Comparison of ENCODE assay signal across 9 cellular contexts in the genomic region with DNA sequence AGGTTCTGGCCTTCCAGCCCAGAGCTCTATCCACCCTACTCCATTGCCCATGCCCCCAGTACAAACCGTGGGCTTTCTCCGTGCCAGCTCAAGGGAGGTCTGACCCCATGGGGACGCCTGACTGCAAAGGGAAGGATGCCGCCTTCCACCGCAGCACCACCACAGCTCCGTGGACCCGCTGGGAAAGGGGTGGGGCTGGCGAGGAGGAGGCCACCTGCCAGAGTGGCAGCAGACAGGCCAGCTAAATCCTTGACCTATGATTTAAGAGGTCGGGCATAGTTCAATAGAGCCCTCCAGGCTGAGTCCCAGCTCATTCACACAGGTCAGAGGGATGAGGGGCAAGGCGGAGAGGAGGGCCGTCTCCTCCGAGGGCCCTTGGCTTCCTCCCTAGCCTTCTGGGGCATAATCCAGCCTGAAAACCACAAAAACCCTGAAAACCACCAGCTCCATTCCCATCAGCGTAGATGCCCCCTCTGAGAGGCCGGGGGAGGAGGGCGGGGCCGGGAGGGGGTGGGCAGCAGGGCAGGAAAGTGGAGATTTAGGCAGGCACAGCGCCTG. TPM values are rescaled to one million over a fixed set of nuclear protein-coding genes. Genes with fewer than 3 reads are reported as not detected.
DNase-seq lines count a peak whose midpoint lies in the region; ATAC-seq, FAIRE-seq and TF ChIP-seq lines count a peak whose summit lies in the region.
"Had no signal": no experiment of that assay in that cellular context is flagged by ENCODE, and none has a peak within 500 bp of the region (broad histone marks: within the 10 kb centered on the region; RNA-seq: fewer than 3 reads in every experiment).

No MANE protein-coding gene starts in this region.

- H3K9me3 ChIP-seq in astrocyte (ENCODE audit: insufficient read depth, low read depth, low read length) (no peaks in the 10 kb centered on the region), suprapubic skin (no peaks in the 10 kb centered on the region)

- peaks cover 71% of the 10 kb centered on the region for H3K27me3 Mint-ChIP-seq in activated T-cell treated with anti-CD3 and anti-CD28 coated beads, Interleukin-2, amount 50 U/mL, for 24 hours
- H3K27me3 Mint-ChIP-seq in astrocyte (ENCODE audit: low read depth, unreplicated experiment) (peaks cover 39% of the 10 kb centered on the region), memory B cell (peaks cover 37% of the 10 kb centered on the region)

- TF ChIP-seq POLR2A in suprapubic skin (IDR thresholded peaks at IDR 0.05) = no peak

- H3K27ac Mint-ChIP-seq in activated T-cell treated with anti-CD3 and anti-CD28 coated beads, Interleukin-2, amount 50 U/mL, for 24 hours = no peak overlapping the region
- H3K27ac Mint-ChIP-seq in astrocyte (ENCODE audit: unreplicated experiment) (no peak overlapping the region), memory B cell (no peak overlapping the region)

- TF ChIP-seq CTCF in astrocyte (IDR thresholded peaks at IDR 0.05; ENCODE audit: insufficient read depth, low read depth, low read length) (no peak), suprapubic skin (IDR thresholded peaks at IDR 0.05) (no peak)

- H3K9me3 Mint-ChIP-seq in activated T-cell treated with anti-CD3 and anti-CD28 coated beads, Interleukin-2, amount 50 U/mL, for 24 hours = no peaks in the 10 kb centered on the region
- H3K9me3 Mint-ChIP-seq in astrocyte (ENCODE audit: unreplicated experiment) = no peaks in the 10 kb centered on the region
- no peaks in the 10 kb centered on the region for H3K9me3 Mint-ChIP-seq in memory B cell

- no peaks in the 10 kb centered on the region for H3K36me3 ChIP-seq in astrocyte (ENCODE audit: insufficient read depth, low read length)
- H3K36me3 ChIP-seq in suprapubic skin = no peaks in the 10 kb centered on the region

- no peak for FAIRE-seq in astrocyte (lab: Jason Lieb, UNC)

- no peak for DNase-seq in activated T-cell treated with anti-CD3 and anti-CD28 coated beads, Interleukin-2, amount 50 U/mL, for 24 hours
- DNase-seq in activated T-cell treated with anti-CD3 and anti-CD28 coated beads for 4 hours (no peak), astrocyte (ENCODE audit: low read depth) (no peak), memory B cell (ENCODE audit: low spot score in 2 of 2) (no peak), suprapubic skin (ENCODE audit: low spot score in 2 of 2) (no peak), GM19240 (ENCODE audit: insufficient read length, low spot score) (no peak), hepatic stellate cell (ENCODE audit: low spot score) (no peak)

- H3K79me2 ChIP-seq in astrocyte (ENCODE audit: insufficient read depth, low read length) = no peaks in the 10 kb centered on the region

- no peak for TF ChIP-seq EP300 in suprapubic skin (IDR thresholded peaks at IDR 0.05)

- peak overlapping the region; percentile 38 for H3K4me3 Mint-ChIP-seq in activated T-cell treated with anti-CD3 and anti-CD28 coated beads, Interleukin-2, amount 50 U/mL, for 24 hours
- peak overlapping the region; percentile 40 for H3K4me3 Mint-ChIP-seq in astrocyte (ENCODE audit: unreplicated experiment)
- H3K4me3 Mint-ChIP-seq in memory B cell = peak overlapping the region; percentile 47

- no peak overlapping the region for H3K9ac ChIP-seq in astrocyte (ENCODE audit: low read length)

- peaks cover 15% of the 10 kb centered on the region for H3K4me1 ChIP-seq in astrocyte (ENCODE audit: insufficient read depth, low read length)
- peaks cover 13% of the 10 kb centered on the region for H3K4me1 ChIP-seq in suprapubic skin

- no peaks in the 10 kb centered on the region for H4K20me1 ChIP-seq in astrocyte (ENCODE audit: insufficient read depth, low read length)

- H3K27ac ChIP-seq in astrocyte (ENCODE audit: low read depth, low read length) (no peak overlapping the region), suprapubic skin (no peak overlapping the region)

- no peak overlapping the region for H3K4me3 ChIP-seq in astrocyte (ENCODE audit: insufficient read depth, low read depth, low read length)
- H3K4me3 ChIP-seq in suprapubic skin = peak overlapping the region; percentile 43

- 37% methylated on average over 12 of the region's 17 CpGs for WGBS in suprapubic skin

- peak overlapping the region; percentile 84 for H3K4me2 ChIP-seq in astrocyte (ENCODE audit: low read length)

- H3K27me3 ChIP-seq in astrocyte (ENCODE audit: insufficient read depth, low read length) (peaks cover 5% of the 10 kb centered on the region), suprapubic skin (peaks cover 13% of the 10 kb centered on the region)

- peak; percentile 10 for ATAC-seq in memory B cell (ENCODE audit: low read depth)
- no peak for ATAC-seq in GM21737 (IDR thresholded peaks at IDR 0.05; ENCODE audit: unreplicated experiment)

- H3K4me1 Mint-ChIP-seq in activated T-cell treated with anti-CD3 and anti-CD28 coated beads, Interleukin-2, amount 50 U/mL, for 24 hours (ENCODE audit: low read depth) = peaks cover 14% of the 10 kb centered on the region
- H3K4me1 Mint-ChIP-seq in astrocyte (ENCODE audit: low read depth, unreplicated experiment) = peaks cover 13% of the 10 kb centered on the region
- H3K4me1 Mint-ChIP-seq in memory B cell = peaks cover 10% of the 10 kb centered on the region

- H3K36me3 Mint-ChIP-seq in activated T-cell treated with anti-CD3 and anti-CD28 coated beads, Interleukin-2, amount 50 U/mL, for 24 hours (ENCODE audit: low read depth) = no peaks in the 10 kb centered on the region
- no peaks in the 10 kb centered on the region for H3K36me3 Mint-ChIP-seq in astrocyte (ENCODE audit: low read depth, unreplicated experiment)
- H3K36me3 Mint-ChIP-seq in memory B cell = no peaks in the 10 kb centered on the region

- peak overlapping the region; percentile 64 for H2AFZ ChIP-seq in astrocyte (ENCODE audit: low read depth, low read length)

RNA-seq across cellular contexts. Expression of gene FIGNL2, which starts 14.9 kb away (rescaled TPM):
- total RNA-seq in astrocyte = 5.0 and 6.7 TPM in 2 replicates
- total RNA-seq in suprapubic skin = under 1 TPM; 0.16 to 0.40 (median 0.32) TPM
- total RNA-seq: MCF 10A had no signal

RNA-seq across cellular contexts. Expression of gene ANKRD33, which starts 24.5 kb away (rescaled TPM):
- not detected in 2 replicates for total RNA-seq in astrocyte
- not detected for total RNA-seq in suprapubic skin
- total RNA-seq: MCF 10A had no signal

RNA-seq across cellular contexts. Expression of gene ACVRL1, which starts 43.9 kb away (rescaled TPM):
- total RNA-seq in astrocyte (0.95 and 1.3 TPM in 2 replicates), suprapubic skin (10 to 100 TPM; 31.2 to 43.4 (median 39.0) TPM)
- total RNA-seq: MCF 10A had no signal

Comparison
In these comparisons a context has a peak if more than half of its experiments do, and no peak if none do; other contexts are left out.
1. RNA of gene ACVRL1, which starts 43.9 kb away (total RNA-seq): 31.2 to 43.4 TPM in suprapubic skin; 0.95 to 1.3 TPM in astrocyte; every median in the first group is over 10 times any median in the second.
2. Peak in every context shown above with its lines, with median percentiles within 50 percentile points of each other: H3K4me3 Mint-ChIP-seq.